ENCODE assay signal across 2 cellular contexts in genomic region chr7:106792233-106792926, GRCh38.
A peak's percentile ranks its signal among the peaks of the same experiment; 100 is the strongest.
TF ChIP-seq lines count a peak whose summit lies in the region.

No MANE protein-coding gene starts in this region.

TF ChIP-seq in IMR-90, 13 proteins besides CTCF, POLR2A, EP300 and RAD21:
- no peak for TF ChIP-seq MXI1 (IDR thresholded peaks at IDR 0.05; ENCODE audit: borderline replicate concordance, low read depth, low read length)

TF ChIP-seq in K562, 482 proteins besides CTCF, POLR2A, EP300 and RAD21:
- TF ChIP-seq, protein P1, sequence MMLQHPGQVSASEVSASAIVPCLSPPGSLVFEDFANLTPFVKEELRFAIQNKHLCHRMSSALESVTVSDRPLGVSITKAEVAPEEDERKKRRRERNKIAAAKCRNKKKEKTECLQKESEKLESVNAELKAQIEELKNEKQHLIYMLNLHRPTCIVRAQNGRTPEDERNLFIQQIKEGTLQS (IDR thresholded peaks at IDR 0.05), result peak; percentile 55
- TF ChIP-seq, protein P1 (CRISPR knock-in tag; conservative IDR thresholded peaks at IDR 0.05), result no peak
- TF ChIP-seq HMG20B (CRISPR knock-in tag; IDR thresholded peaks at IDR 0.05) (peak; percentile 8; the same call in 1 of the 2 replicates), CAMTA2 (CRISPR knock-in tag; conservative IDR thresholded peaks at IDR 0.05) (no peak), CEBPG (CRISPR knock-in tag; IDR thresholded peaks at IDR 0.05) (no peak), CEBPG (tag; conservative IDR thresholded peaks at IDR 0.05 in 1 of 2, IDR thresholded peaks at IDR 0.05 in 1 of 2) (peak in 1 of 2 experiments; percentile 76; a peak in 2 of 4 replicates), ATF1 (CRISPR knock-in tag; IDR thresholded peaks at IDR 0.05) (no peak), ATF1 (tag; IDR thresholded peaks at IDR 0.05) (0 out of 2 replicates have a peak, but pooled peaks have one; percentile 5), FOXJ2 (tag; IDR thresholded peaks at IDR 0.05) (0 out of 2 replicates have a peak, but pooled peaks have one; percentile 26), POLR2H (tag; IDR thresholded peaks at IDR 0.05; ENCODE audit: low read depth) (peak; percentile 58; the same call in 1 of the 2 replicates), GABPB2 (CRISPR knock-in tag; conservative IDR thresholded peaks at IDR 0.05) (0 out of 2 replicates have a peak, but pooled peaks have one; percentile 20), CSDE1 (IDR thresholded peaks at IDR 0.05) (0 out of 4 replicates have a peak, but pooled peaks of 1 of the 2 experiments have one; percentile 17), ZNF395 (CRISPR knock-in tag; IDR thresholded peaks at IDR 0.05) (no peak), RHOXF2B (CRISPR knock-in tag; conservative IDR thresholded peaks at IDR 0.05) (0 out of 2 replicates have a peak, but pooled peaks have one; percentile 49), SRSF9 (IDR thresholded peaks at IDR 0.05; ENCODE audit: borderline replicate concordance, low read depth, low read length) (no peak), FOXK2 (conservative IDR thresholded peaks at IDR 0.05 in 1 of 2, IDR thresholded peaks at IDR 0.05 in 1 of 2; ENCODE audit: low read depth in 2 of 2) (peak in 1 of 2 experiments; percentile 19; a peak in 1 of 4 replicates), CXXC5 (CRISPR knock-in tag; IDR thresholded peaks at IDR 0.05) (peak; percentile 24; the same call in 1 of the 2 replicates)
- TF ChIP-seq, protein P2, sequence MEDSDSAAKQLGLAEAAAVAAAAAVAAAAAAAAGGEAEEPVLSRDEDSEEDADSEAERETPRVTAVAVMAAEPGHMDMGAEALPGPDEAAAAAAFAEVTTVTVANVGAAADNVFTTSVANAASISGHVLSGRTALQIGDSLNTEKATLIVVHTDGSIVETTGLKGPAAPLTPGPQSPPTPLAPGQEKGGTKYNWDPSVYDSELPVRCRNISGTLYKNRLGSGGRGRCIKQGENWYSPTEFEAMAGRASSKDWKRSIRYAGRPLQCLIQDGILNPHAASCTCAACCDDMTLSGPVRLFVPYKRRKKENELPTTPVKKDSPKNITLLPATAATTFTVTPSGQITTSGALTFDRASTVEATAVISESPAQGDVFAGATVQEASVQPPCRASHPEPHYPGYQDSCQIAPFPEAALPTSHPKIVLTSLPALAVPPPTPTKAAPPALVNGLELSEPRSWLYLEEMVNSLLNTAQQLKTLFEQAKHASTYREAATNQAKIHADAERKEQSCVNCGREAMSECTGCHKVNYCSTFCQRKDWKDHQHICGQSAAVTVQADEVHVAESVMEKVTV (CRISPR knock-in tag; IDR thresholded peaks at IDR 0.05), result 0 out of 2 replicates have a peak, but pooled peaks have one; percentile 3
- TF ChIP-seq, protein P3, sequence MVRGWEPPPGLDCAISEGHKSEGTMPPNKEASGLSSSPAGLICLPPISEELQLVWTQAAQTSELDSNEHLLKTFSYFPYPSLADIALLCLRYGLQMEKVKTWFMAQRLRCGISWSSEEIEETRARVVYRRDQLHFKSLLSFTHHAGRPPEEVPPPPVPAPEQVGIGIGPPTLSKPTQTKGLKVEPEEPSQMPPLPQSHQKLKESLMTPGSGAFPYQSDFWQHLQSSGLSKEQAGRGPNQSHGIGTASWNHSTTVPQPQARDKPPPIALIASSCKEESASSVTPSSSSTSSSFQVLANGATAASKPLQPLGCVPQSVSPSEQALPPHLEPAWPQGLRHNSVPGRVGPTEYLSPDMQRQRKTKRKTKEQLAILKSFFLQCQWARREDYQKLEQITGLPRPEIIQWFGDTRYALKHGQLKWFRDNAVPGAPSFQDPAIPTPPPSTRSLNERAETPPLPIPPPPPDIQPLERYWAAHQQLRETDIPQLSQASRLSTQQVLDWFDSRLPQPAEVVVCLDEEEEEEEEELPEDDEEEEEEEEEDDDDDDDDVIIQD (CRISPR knock-in tag; IDR thresholded peaks at IDR 0.05), result no peak
- TF ChIP-seq, protein P4, sequence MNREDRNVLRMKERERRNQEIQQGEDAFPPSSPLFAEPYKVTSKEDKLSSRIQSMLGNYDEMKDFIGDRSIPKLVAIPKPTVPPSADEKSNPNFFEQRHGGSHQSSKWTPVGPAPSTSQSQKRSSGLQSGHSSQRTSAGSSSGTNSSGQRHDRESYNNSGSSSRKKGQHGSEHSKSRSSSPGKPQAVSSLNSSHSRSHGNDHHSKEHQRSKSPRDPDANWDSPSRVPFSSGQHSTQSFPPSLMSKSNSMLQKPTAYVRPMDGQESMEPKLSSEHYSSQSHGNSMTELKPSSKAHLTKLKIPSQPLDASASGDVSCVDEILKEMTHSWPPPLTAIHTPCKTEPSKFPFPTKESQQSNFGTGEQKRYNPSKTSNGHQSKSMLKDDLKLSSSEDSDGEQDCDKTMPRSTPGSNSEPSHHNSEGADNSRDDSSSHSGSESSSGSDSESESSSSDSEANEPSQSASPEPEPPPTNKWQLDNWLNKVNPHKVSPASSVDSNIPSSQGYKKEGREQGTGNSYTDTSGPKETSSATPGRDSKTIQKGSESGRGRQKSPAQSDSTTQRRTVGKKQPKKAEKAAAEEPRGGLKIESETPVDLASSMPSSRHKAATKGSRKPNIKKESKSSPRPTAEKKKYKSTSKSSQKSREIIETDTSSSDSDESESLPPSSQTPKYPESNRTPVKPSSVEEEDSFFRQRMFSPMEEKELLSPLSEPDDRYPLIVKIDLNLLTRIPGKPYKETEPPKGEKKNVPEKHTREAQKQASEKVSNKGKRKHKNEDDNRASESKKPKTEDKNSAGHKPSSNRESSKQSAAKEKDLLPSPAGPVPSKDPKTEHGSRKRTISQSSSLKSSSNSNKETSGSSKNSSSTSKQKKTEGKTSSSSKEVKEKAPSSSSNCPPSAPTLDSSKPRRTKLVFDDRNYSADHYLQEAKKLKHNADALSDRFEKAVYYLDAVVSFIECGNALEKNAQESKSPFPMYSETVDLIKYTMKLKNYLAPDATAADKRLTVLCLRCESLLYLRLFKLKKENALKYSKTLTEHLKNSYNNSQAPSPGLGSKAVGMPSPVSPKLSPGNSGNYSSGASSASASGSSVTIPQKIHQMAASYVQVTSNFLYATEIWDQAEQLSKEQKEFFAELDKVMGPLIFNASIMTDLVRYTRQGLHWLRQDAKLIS (CRISPR knock-in tag; IDR thresholded peaks at IDR 0.05), result 0 out of 2 replicates have a peak, but pooled peaks have one; percentile 17
